1 cellular context compared by ENCODE assay signal in the genomic region with DNA sequence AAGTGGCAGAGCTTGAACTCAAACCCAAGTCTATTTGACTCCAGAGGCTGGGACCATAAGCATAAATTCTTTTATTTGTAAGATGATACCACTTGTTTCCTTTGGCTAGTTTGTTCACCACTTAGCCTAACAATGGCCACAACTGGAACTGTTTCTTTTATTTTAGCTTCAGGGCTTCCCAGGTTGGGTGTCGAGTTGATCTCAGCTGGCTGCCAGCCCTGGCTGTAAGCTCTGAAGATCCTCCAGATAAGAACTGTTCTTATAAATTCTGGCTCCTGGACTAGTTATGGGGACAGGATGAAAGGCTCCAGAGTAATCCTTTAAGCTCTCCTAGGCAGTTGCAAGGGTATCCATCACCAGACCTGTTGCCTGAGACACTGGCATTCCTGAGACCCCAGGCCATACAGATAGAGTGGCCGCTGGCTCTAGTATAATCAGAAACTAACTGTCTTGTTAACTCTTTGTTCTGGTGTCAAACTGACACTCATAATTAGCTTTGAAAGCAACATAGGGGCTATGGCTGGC.
TF ChIP-seq lines count a peak whose summit lies in the region.

No MANE protein-coding gene starts in this region.

TF ChIP-seq in IMR-90, 13 proteins besides CTCF, POLR2A, EP300 and RAD21 (continued from another document):
- no peak for TF ChIP-seq MAZ (IDR thresholded peaks at IDR 0.05; ENCODE audit: borderline replicate concordance, low read depth, low read length)
- no peak for TF ChIP-seq NFE2L2 (IDR thresholded peaks at IDR 0.05; ENCODE audit: low read depth, low read length)
- TF ChIP-seq CEBPB (IDR thresholded peaks at IDR 0.05; ENCODE audit: low read depth, low read length) = no peak
- TF ChIP-seq SMC3 (IDR thresholded peaks at IDR 0.05; ENCODE audit: low read depth, low read length) = no peak
- no peak for TF ChIP-seq FOS (IDR thresholded peaks at IDR 0.05; ENCODE audit: low read depth, low read length)
- no peak for TF ChIP-seq BHLHE40 (IDR thresholded peaks at IDR 0.05; ENCODE audit: low read depth, low read length)
- TF ChIP-seq CHD1 (IDR thresholded peaks at IDR 0.05; ENCODE audit: low read depth, low read length) = no peak
